8 cellular contexts compared by ENCODE assay signal in genomic region chr17:45640141-45640850, GRCh38.
DNase-seq lines count a peak whose midpoint lies in the region; ATAC-seq and TF ChIP-seq lines count a peak whose summit lies in the region.

No MANE protein-coding gene starts in this region.

- intact Hi-C loops in thyroid gland (cut with DNase I), result loop anchor here (2.0 kb wide), 1 partner anchor 193 kb away; no protein-coding TSS in a partner anchor

- H3K4me2 ChIP-seq in fibroblast of lung (ENCODE audit: extremely low read depth, insufficient read depth, low read length) (no peak overlapping the region), neuronal stem cell (ENCODE audit: insufficient read depth, low read length, poor library complexity, severe bottlenecking) (no peak overlapping the region)

- peak; percentile 98 to 99 for TF ChIP-seq CTCF in fibroblast of lung (conservative IDR thresholded peaks at IDR 0.05 in 1 of 2, IDR thresholded peaks at IDR 0.05 in 1 of 2; ENCODE audit: low read depth in 1 of 2, low read length in 2 of 2)
- peak; percentile 90 to 97 (median 94) for TF ChIP-seq CTCF in thyroid gland (IDR thresholded peaks at IDR 0.05)

- H3K9me3 ChIP-seq in fibroblast of lung (ENCODE audit: control insufficient read depth, insufficient read depth, low read depth, low read length), result no peaks in the 10 kb centered on the region
- H3K9me3 ChIP-seq in neuronal stem cell (replicated peaks in 1 of 2; ENCODE audit: control insufficient read depth in 2 of 2, insufficient read depth in 1 of 2, low read depth in 1 of 2, low read length in 2 of 2), result no peaks in the 10 kb centered on the region
- no peaks in the 10 kb centered on the region for H3K9me3 ChIP-seq in thyroid gland

- H3K27me3 ChIP-seq in fibroblast of lung (ENCODE audit: control insufficient read depth, insufficient read depth, low read length) (no peaks in the 10 kb centered on the region), neuronal stem cell (ENCODE audit: control insufficient read depth in 3 of 3, insufficient read depth in 3 of 3, low read depth in 1 of 3, low read length in 3 of 3) (no peaks in the 10 kb centered on the region), thyroid gland (no peaks in the 10 kb centered on the region)

- no peak overlapping the region for H3K18ac ChIP-seq in neuronal stem cell (ENCODE audit: low read length)

- DNase-seq in AG20443 (ENCODE audit: low spot score) (peak; percentile 81), HuH-7.5 (ENCODE audit: low spot score) (peak; percentile 65), fibroblast of lung (ENCODE audit: low read depth in 2 of 2) (peak; percentile 58 to 77), neuronal stem cell (ENCODE audit: low spot score) (peak; percentile 81), thyroid gland (peak; percentile 69 to 74), NCI-H2107 treated with DMSO at 0.1 percent for 48 hours (lab: John Stamatoyannopoulos, UW; ENCODE audit: unreplicated experiment) (no peak)
- DNase-seq in activated CD8-positive, alpha-beta memory T cell treated with anti-CD3 and anti-CD28 coated beads, Interleukin-2, amount 50 U/mL, for 24 hours (ENCODE audit: extremely low read depth), result peak; percentile 34

- H2BK120ac ChIP-seq in neuronal stem cell (ENCODE audit: low read depth, low read length), result no peak overlapping the region

- no peaks in the 10 kb centered on the region for H3K36me3 ChIP-seq in fibroblast of lung (ENCODE audit: control insufficient read depth, insufficient read depth, low read length)
- peaks cover 14 to 31% of the 10 kb centered on the region in 2 donors for H3K36me3 ChIP-seq in neuronal stem cell (replicated peaks in 1 of 2; ENCODE audit: control insufficient read depth in 2 of 2, insufficient read depth in 2 of 2, low read length in 2 of 2)
- peaks cover 7 to 9% of the 10 kb centered on the region in 2 donors for H3K36me3 ChIP-seq in thyroid gland

- no peaks in the 10 kb centered on the region for H4K20me1 ChIP-seq in fibroblast of lung (ENCODE audit: control insufficient read depth, extremely low read depth, insufficient read depth, low read length)

- no peaks in the 10 kb centered on the region for H3K79me1 ChIP-seq in neuronal stem cell (ENCODE audit: low read depth, low read length)

- H4K8ac ChIP-seq in neuronal stem cell (ENCODE audit: low read depth, low read length), result no peak overlapping the region

- H2BK5ac ChIP-seq in neuronal stem cell (ENCODE audit: low read length), result no peak overlapping the region

- no peaks in the 10 kb centered on the region for H3K4me1 ChIP-seq in fibroblast of lung (ENCODE audit: control insufficient read depth, extremely low read depth, insufficient read depth, low read length)
- no peaks in the 10 kb centered on the region for H3K4me1 ChIP-seq in neuronal stem cell (ENCODE audit: control insufficient read depth in 2 of 2, insufficient read depth in 1 of 2, low read depth in 1 of 2, low read length in 2 of 2)
- H3K4me1 ChIP-seq in thyroid gland, result no peaks in the 10 kb centered on the region

- no peak for ATAC-seq in HG03565 (IDR thresholded peaks at IDR 0.05; ENCODE audit: unreplicated experiment)

- no peak overlapping the region for H3K4ac ChIP-seq in neuronal stem cell (ENCODE audit: low read length)

- H3K4me3 ChIP-seq in fibroblast of lung (replicated peaks in 1 of 4; ENCODE audit: control extremely low read depth in 1 of 4, insufficient read depth in 1 of 4, low read depth in 3 of 4, low read length in 4 of 4), result no peak overlapping the region
- H3K4me3 ChIP-seq in neuronal stem cell (ENCODE audit: low read length in 2 of 2), result no peak overlapping the region
- no peak overlapping the region for H3K4me3 ChIP-seq in thyroid gland (replicated peaks in 1 of 3)

- H3K27ac ChIP-seq in fibroblast of lung (ENCODE audit: insufficient read depth, low read length), result no peak overlapping the region
- no peak overlapping the region for H3K27ac ChIP-seq in neuronal stem cell (replicated peaks; ENCODE audit: low read length)
- no peak overlapping the region for H3K27ac ChIP-seq in thyroid gland

- H2AK5ac ChIP-seq in neuronal stem cell (ENCODE audit: low read depth, low read length), result no peak overlapping the region

- no peak overlapping the region for H2BK12ac ChIP-seq in neuronal stem cell (ENCODE audit: low read length)

- no peak overlapping the region for H3K14ac ChIP-seq in neuronal stem cell (ENCODE audit: low read length)

- H3K23ac ChIP-seq in neuronal stem cell (ENCODE audit: low read depth, low read length, poor library complexity), result no peak overlapping the region

- H2AFZ ChIP-seq in fibroblast of lung (ENCODE audit: low read length) (no peak overlapping the region), neuronal stem cell (ENCODE audit: low read length) (no peak overlapping the region)

- no peak overlapping the region for H4K91ac ChIP-seq in neuronal stem cell (ENCODE audit: low read depth, low read length, poor library complexity)

- no peak overlapping the region for H3K9ac ChIP-seq in fibroblast of lung (ENCODE audit: insufficient read depth, low read length)
- no peak overlapping the region for H3K9ac ChIP-seq in neuronal stem cell (ENCODE audit: low read depth, low read length, poor library complexity)

- no peaks in the 10 kb centered on the region for H3K79me2 ChIP-seq in fibroblast of lung (ENCODE audit: control insufficient read depth, insufficient read depth, low read length)

- no CpG with 5 or more reads among the region's 3 CpGs for WGBS in neuronal stem cell (ENCODE audit: extremely low coverage in 2 of 2, insufficient read length in 2 of 2, insufficient replicate concordance in 1 of 2), 2 donors
- WGBS in thyroid gland, 2 donors, result 22 to 35% methylated on average over 3 of the region's 3 CpGs

- H2BK15ac ChIP-seq in neuronal stem cell (ENCODE audit: low read length), result no peak overlapping the region

- no peak for TF ChIP-seq POLR2A in thyroid gland (IDR thresholded peaks at IDR 0.05)
